ENCODE assay signal across 30 cellular contexts in genomic region chr16:25235991-25236390, GRCh38. TPM values are rescaled to one million over a fixed set of nuclear protein-coding genes. Genes with fewer than 3 reads are reported as not detected.
"Had no signal": no experiment of that assay in that cellular context is flagged by ENCODE, and none has a peak within 500 bp of the region (broad histone marks: within the 10 kb centered on the region; RNA-seq: fewer than 3 reads in every experiment).

No MANE protein-coding gene starts in this region.

- DNase-seq: activated CD4-positive, alpha-beta T cell treated with anti-CD3 and anti-CD28 coated beads for 36 hours; activated CD4-positive, alpha-beta T cell treated with anti-CD3 and anti-CD28 coated beads, Interleukin-2, amount 50 U/mL, for 4 hours; activated effector memory CD4-positive, alpha-beta T cell treated with Interleukin-2 at 50 U/mL for 16 hours; activated naive CD4-positive, alpha-beta T cell treated with anti-CD3 and anti-CD28 coated beads for 36 hours; activated T-cell treated with anti-CD3 and anti-CD28 coated beads, Interleukin-2, amount 50 U/mL, for 72 hours; amygdala; cerebellar nuclear complex; cortex of kidney; foreskin keratinocyte; lower lobe of right lung; naive thymus-derived CD8-positive, alpha-beta T cell; posterior cingulate gyrus; stimulated activated CD4-positive, alpha-beta T cell treated with anti-CD3 and anti-CD28 coated beads, Interleukin-4, amount 100 ng/mL, for 24 hours; substantia nigra; T1000; thyroid gland had no signal

- ATAC-seq: activated CD4-positive, alpha-beta T cell treated with anti-CD3 and anti-CD28 coated beads for 36 hours; activated T-cell treated with anti-CD3 and anti-CD28 coated beads, Interleukin-2, amount 50 U/mL, for 72 hours; foreskin keratinocyte; left lobe of liver; lower lobe of right lung; naive thymus-derived CD8-positive, alpha-beta T cell; WTC11 had no signal

- H3K36me3 Mint-ChIP-seq: WTC11 had no signal

- H3K27ac Mint-ChIP-seq: activated CD4-positive, alpha-beta T cell treated with anti-CD3 and anti-CD28 coated beads for 36 hours; activated naive CD4-positive, alpha-beta T cell treated with anti-CD3 and anti-CD28 coated beads for 36 hours; activated T-cell treated with anti-CD3 and anti-CD28 coated beads, Interleukin-2, amount 50 U/mL, for 72 hours; neural progenitor cell; stimulated activated naive CD8-positive, alpha-beta T cell treated with anti-CD3 and anti-CD28 coated beads, Interleukin-15, Interleukin-2, amounts not matched to agents 100 ng/mL and 50 ng/mL, for 24 hours; T-helper 1 cell treated with Interleukin-12 subunit alpha and Interleukin-12 subunit beta and Interleukin-4 antibody, amounts not matched to agents 30 μg/mL and 1 μg/mL, for 36 hours had no signal

- H3K4me3 Mint-ChIP-seq: activated CD4-positive, alpha-beta T cell treated with anti-CD3 and anti-CD28 coated beads for 36 hours; activated naive CD4-positive, alpha-beta T cell treated with anti-CD3 and anti-CD28 coated beads for 36 hours; activated T-cell treated with anti-CD3 and anti-CD28 coated beads, Interleukin-2, amount 50 U/mL, for 72 hours; naive thymus-derived CD8-positive, alpha-beta T cell; neural progenitor cell; stimulated activated naive CD8-positive, alpha-beta T cell treated with anti-CD3 and anti-CD28 coated beads, Interleukin-15, Interleukin-2, amounts not matched to agents 100 ng/mL and 50 ng/mL, for 24 hours; T-helper 1 cell treated with Interleukin-12 subunit alpha and Interleukin-12 subunit beta and Interleukin-4 antibody, amounts not matched to agents 30 μg/mL and 1 μg/mL, for 36 hours; WTC11 had no signal

- H3K27me3 Mint-ChIP-seq: activated CD4-positive, alpha-beta T cell treated with anti-CD3 and anti-CD28 coated beads for 36 hours; naive thymus-derived CD8-positive, alpha-beta T cell; stimulated activated naive CD8-positive, alpha-beta T cell treated with anti-CD3 and anti-CD28 coated beads, Interleukin-15, Interleukin-2, amounts not matched to agents 100 ng/mL and 50 ng/mL, for 24 hours had no signal

- H3K9me3 Mint-ChIP-seq: activated naive CD4-positive, alpha-beta T cell treated with anti-CD3 and anti-CD28 coated beads for 36 hours; activated T-cell treated with anti-CD3 and anti-CD28 coated beads, Interleukin-2, amount 50 U/mL, for 72 hours; stimulated activated naive CD8-positive, alpha-beta T cell treated with anti-CD3 and anti-CD28 coated beads, Interleukin-15, Interleukin-2, amounts not matched to agents 100 ng/mL and 50 ng/mL, for 24 hours; T-helper 1 cell treated with Interleukin-12 subunit alpha and Interleukin-12 subunit beta and Interleukin-4 antibody, amounts not matched to agents 30 μg/mL and 1 μg/mL, for 36 hours; WTC11 had no signal

- H3K4me1 Mint-ChIP-seq: activated CD4-positive, alpha-beta T cell treated with anti-CD3 and anti-CD28 coated beads for 36 hours; neural progenitor cell had no signal

RNA-seq across cellular contexts. Expression of gene AQP8, which starts 19.2 kb away (rescaled TPM):
- total RNA-seq: activated CD4-positive, alpha-beta T cell treated with anti-CD3 and anti-CD28 coated beads for 36 hours; activated CD8-positive, alpha-beta memory T cell treated with anti-CD3 and anti-CD28 coated beads for 36 hours; activated naive CD4-positive, alpha-beta T cell treated with anti-CD3 and anti-CD28 coated beads for 36 hours; epithelial cell of proximal tubule; fibroblast of lung; foreskin keratinocyte; glomerular endothelial cell; kidney epithelial cell; mesenteric fat pad; mucosa of gallbladder; naive thymus-derived CD8-positive, alpha-beta T cell; omental fat pad; renal cortical epithelial cell; thyroid gland had no signal
- polyA plus RNA-seq: fibroblast of lung; foreskin keratinocyte; naive thymus-derived CD8-positive, alpha-beta T cell had no signal
